ENCODE assay signal across 8 cellular contexts in the genomic region with DNA sequence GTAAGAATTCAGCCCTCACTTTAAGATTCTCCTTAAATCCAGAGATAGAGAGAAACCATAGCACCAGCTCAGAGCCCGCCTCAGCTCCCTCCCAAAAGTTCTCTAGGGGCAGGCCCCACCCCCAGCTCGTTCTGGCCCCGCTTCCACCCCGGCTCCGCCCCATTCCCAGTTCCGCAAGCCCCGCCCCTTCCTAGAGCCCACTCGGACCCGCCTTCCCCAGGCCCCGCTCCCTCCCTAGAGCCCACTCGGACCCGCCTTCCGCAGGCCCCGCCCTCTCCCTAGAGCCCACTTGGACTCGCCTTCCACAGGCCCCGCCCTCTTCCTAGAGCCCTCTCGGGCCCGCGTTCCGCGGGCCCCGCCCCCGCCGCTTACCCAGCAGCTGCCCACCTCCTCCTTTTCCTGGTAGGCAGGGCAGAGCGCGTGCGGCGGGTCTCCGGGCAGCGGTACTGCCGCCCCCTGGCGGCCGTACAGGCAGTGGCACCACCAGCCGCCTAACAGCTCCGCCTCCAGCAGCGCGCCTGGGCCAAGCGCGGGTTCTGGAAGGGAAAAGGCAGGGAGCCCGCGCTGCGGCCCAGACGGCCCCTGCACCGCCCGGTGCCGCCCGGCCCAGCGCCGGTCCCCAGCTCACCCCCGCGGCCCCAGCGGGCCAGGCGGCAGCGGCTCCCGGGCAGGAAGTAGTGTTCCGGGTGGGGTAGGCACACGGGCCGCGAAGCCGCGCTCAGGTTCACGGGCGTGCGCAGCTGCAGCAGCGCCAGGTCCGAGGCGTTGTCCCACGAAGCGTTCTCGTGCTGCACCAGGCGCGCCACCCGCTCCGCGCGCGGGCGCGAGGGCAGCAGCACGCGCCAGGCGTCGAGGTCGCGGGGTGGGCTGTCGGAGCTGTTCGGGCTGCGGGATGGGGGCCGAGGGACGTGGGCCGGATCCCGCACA. TPM values are rescaled to one million over a fixed set of nuclear protein-coding genes. Genes with fewer than 3 reads are reported as not detected.
DNase-seq lines count a peak whose midpoint lies in the region; ATAC-seq and TF ChIP-seq lines count a peak whose summit lies in the region.

No MANE protein-coding gene starts in this region.

- H3K9me3 Mint-ChIP-seq in endothelial cell (ENCODE audit: unreplicated experiment): peaks cover 4% of the 10 kb centered on the region

- no peak overlapping the region for H3K4me3 Mint-ChIP-seq in endothelial cell (ENCODE audit: unreplicated experiment)

- DNase-seq in D341Med (ENCODE audit: low spot score) (peak; percentile 99), NT2/D1 (ENCODE audit: low read depth, low spot score) (peak; percentile 99), endothelial cell (ENCODE audit: low spot score) (peak; percentile 99), midbrain (lab: John Stamatoyannopoulos, UW) (peak; percentile 96)
- peak; percentile 93 for DNase-seq in activated CD8-positive, alpha-beta memory T cell treated with anti-CD3 and anti-CD28 coated beads, Interleukin-2, amount 50 U/mL, for 24 hours (ENCODE audit: extremely low read depth)
- peak; percentile 98 to 99 for DNase-seq in stimulated activated CD8-positive, alpha-beta memory T cell treated with anti-CD3 and anti-CD28 coated beads, Interleukin-15, amount 100 ng/mL, for 48 hours (ENCODE audit: low read depth in 2 of 2)

- peak overlapping the region; percentile 5; the same call in 1 of the 2 replicates for H3K27ac ChIP-seq in HUES6 (ENCODE audit: low read depth, low read length)

- peak overlapping the region; percentile 54 for H3K27ac Mint-ChIP-seq in endothelial cell (ENCODE audit: unreplicated experiment)

- H3K4me3 ChIP-seq in HUES6 (ENCODE audit: low read depth, low read length) (peak overlapping the region; percentile 58), NT2/D1 (ENCODE audit: insufficient read length, low read depth) (peak overlapping the region; percentile 49)

- peaks cover 3% of the 10 kb centered on the region for H3K4me1 Mint-ChIP-seq in endothelial cell (ENCODE audit: unreplicated experiment)

- H3K9me3 ChIP-seq in HUES6 (ENCODE audit: control insufficient read depth, insufficient read depth, low read depth, low read length) (no peaks in the 10 kb centered on the region), NT2/D1 (ENCODE audit: insufficient read depth, low read length) (no peaks in the 10 kb centered on the region)

- peak; percentile 98 for TF ChIP-seq CTCF in endothelial cell (IDR thresholded peaks at IDR 0.05; ENCODE audit: unreplicated experiment)

- H3K36me3 ChIP-seq in HUES6 (ENCODE audit: control insufficient read depth, insufficient read depth, low read length) (no peaks in the 10 kb centered on the region), NT2/D1 (ENCODE audit: insufficient read depth, insufficient read length, low read length) (no peaks in the 10 kb centered on the region)

- peaks cover 33% of the 10 kb centered on the region for H3K27me3 ChIP-seq in HUES6 (ENCODE audit: control insufficient read depth, insufficient read depth, low read length)
- peaks cover 13% of the 10 kb centered on the region for H3K27me3 ChIP-seq in NT2/D1 (ENCODE audit: insufficient read depth, insufficient read length)

- H3K27me3 Mint-ChIP-seq in endothelial cell (ENCODE audit: unreplicated experiment): peaks cover 9% of the 10 kb centered on the region

- peak; percentile 80 for ATAC-seq in GM21447 (IDR thresholded peaks at IDR 0.05; ENCODE audit: unreplicated experiment)

- H3K4me1 ChIP-seq in HUES6 (ENCODE audit: control insufficient read depth, insufficient read depth, low read length) (peaks cover 29% of the 10 kb centered on the region), NT2/D1 (ENCODE audit: insufficient read depth, insufficient read length) (peaks cover 29% of the 10 kb centered on the region)

- no peaks in the 10 kb centered on the region for H3K36me3 Mint-ChIP-seq in endothelial cell (ENCODE audit: low read depth, unreplicated experiment)

- H3K9ac ChIP-seq in HUES6 (ENCODE audit: low read length): peak overlapping the region; percentile 47
- peak overlapping the region; percentile 94 for H3K9ac ChIP-seq in NT2/D1 (ENCODE audit: insufficient read length, low read depth)

RNA-seq across cellular contexts. Expression of a gene that starts 6.8 kb away (rescaled TPM):
- 3.8 TPM for total RNA-seq in endothelial cell (ENCODE audit: unreplicated experiment)

RNA-seq across cellular contexts. Expression of a gene that starts 7.5 kb away (rescaled TPM):
- 0.74 TPM for total RNA-seq in endothelial cell (ENCODE audit: unreplicated experiment)

RNA-seq across cellular contexts. Expression of a gene that starts 24.9 kb away (rescaled TPM):
- 49.7 TPM for total RNA-seq in endothelial cell (ENCODE audit: unreplicated experiment)

RNA-seq across cellular contexts. Expression of a gene that starts 34.2 kb away (rescaled TPM):
- 56.8 TPM for total RNA-seq in endothelial cell (ENCODE audit: unreplicated experiment)

RNA-seq across cellular contexts. Expression of a gene that starts 37.6 kb away (rescaled TPM):
- total RNA-seq in endothelial cell (ENCODE audit: unreplicated experiment): 590 TPM

Comparison
In these comparisons a context has a peak if more than half of its experiments do, and no peak if none do; other contexts are left out.
1. Peak in every context shown above with its lines: DNase-seq, ATAC-seq, H3K4me3 ChIP-seq and H3K27ac ChIP-seq.